ENCODE assay signal across 20 cellular contexts in genomic region chr2:8491296-8492048, GRCh38.
DNase-seq lines count a peak whose midpoint lies in the region; ATAC-seq, FAIRE-seq and TF ChIP-seq lines count a peak whose summit lies in the region.
"Had no signal": no experiment of that assay in that cellular context is flagged by ENCODE, and none has a peak within 500 bp of the region (broad histone marks: within the 10 kb centered on the region; RNA-seq: fewer than 3 reads in every experiment).

No MANE protein-coding gene starts in this region.

- H3K18ac ChIP-seq in mesenchymal stem cell (ENCODE audit: low read depth in 1 of 2, low read length in 2 of 2), result no peak overlapping the region

- H3K27me3 Mint-ChIP-seq in T-helper 17 cell, result no peaks in the 10 kb centered on the region
- H3K27me3 Mint-ChIP-seq in activated naive CD4-positive, alpha-beta T cell treated with anti-CD3 and anti-CD28 coated beads, Interleukin-2, amount 10 ng/mL, durations not matched to agents 7 days and 5 days, result peaks cover 59% of the 10 kb centered on the region

- intact Hi-C loops in left cardiac atrium (cut with DNase I), result no loop called here

- no peak overlapping the region for H2BK5ac ChIP-seq in mesenchymal stem cell (ENCODE audit: low read depth, low read length, poor library complexity, severe bottlenecking)

- H2BK15ac ChIP-seq in mesenchymal stem cell (ENCODE audit: low read depth, poor library complexity, severe bottlenecking), result no peak overlapping the region

- no peaks in the 10 kb centered on the region for H3K9me3 ChIP-seq in right atrium auricular region
- no peaks in the 10 kb centered on the region for H3K9me3 ChIP-seq in T-helper 17 cell (ENCODE audit: control insufficient read depth, low read length, poor library complexity, severe bottlenecking)
- H3K9me3 ChIP-seq in mesenchymal stem cell (ENCODE audit: control insufficient read depth, low read length), result no peaks in the 10 kb centered on the region
- H3K9me3 ChIP-seq: colonic mucosa, thoracic aorta had no signal

- H2BK12ac ChIP-seq in mesenchymal stem cell (ENCODE audit: low read length in 2 of 2), result no peak overlapping the region

- no peak overlapping the region for H3K23ac ChIP-seq in mesenchymal stem cell (ENCODE audit: low read length in 2 of 2)

- peaks cover 2% of the 10 kb centered on the region for H3K36me3 Mint-ChIP-seq in T-helper 17 cell (ENCODE audit: low read depth)
- no peaks in the 10 kb centered on the region for H3K36me3 Mint-ChIP-seq in activated naive CD4-positive, alpha-beta T cell treated with anti-CD3 and anti-CD28 coated beads, Interleukin-2, amount 10 ng/mL, durations not matched to agents 7 days and 5 days
- H3K36me3 Mint-ChIP-seq: IgD-negative memory B cell had no signal

- no peak for TF ChIP-seq CTCF in right atrium auricular region (IDR thresholded peaks at IDR 0.05)

- no peak overlapping the region for H3K4me3 ChIP-seq in right atrium auricular region
- peak overlapping the region in 1 of 2 experiments; percentile 44 for H3K4me3 ChIP-seq in mesenchymal stem cell (ENCODE audit: insufficient read depth in 1 of 2, low read depth in 1 of 2, low read length in 2 of 2)
- H3K4me3 ChIP-seq: colonic mucosa, PC-9, thoracic aorta had no signal

- 96% methylated on average over 17 of the region's 17 CpGs for WGBS in mesenchymal stem cell

- H3K4me2 ChIP-seq in mesenchymal stem cell (ENCODE audit: low read length, poor library complexity, severe bottlenecking), result no peak overlapping the region
- H3K4me2 ChIP-seq: PC-9 had no signal

- H3K27ac ChIP-seq in right atrium auricular region (no peak overlapping the region), mesenchymal stem cell (ENCODE audit: low read length, poor library complexity, severe bottlenecking) (no peak overlapping the region)
- H3K27ac ChIP-seq: colonic mucosa, epithelial cell of prostate, PC-9, thoracic aorta had no signal

- no peaks in the 10 kb centered on the region for H3K36me3 ChIP-seq in right atrium auricular region
- no peaks in the 10 kb centered on the region for H3K36me3 ChIP-seq in mesenchymal stem cell (ENCODE audit: control insufficient read depth in 1 of 2, insufficient read depth in 2 of 2, low read depth in 1 of 2, low read length in 2 of 2)
- H3K36me3 ChIP-seq: colonic mucosa, thoracic aorta had no signal

- H2AK5ac ChIP-seq in mesenchymal stem cell (ENCODE audit: low read length, severe bottlenecking), result peak overlapping the region; percentile 55

- ATAC-seq in left cardiac atrium, result peak; percentile 6 to 28
- ATAC-seq in T-helper 17 cell, result no peak
- ATAC-seq in HG03439 (IDR thresholded peaks at IDR 0.05; ENCODE audit: unreplicated experiment), result no peak
- ATAC-seq in HG02623 (IDR thresholded peaks at IDR 0.05; ENCODE audit: unreplicated experiment), result no peak
- ATAC-seq: activated CD8-positive, alpha-beta T cell treated with anti-CD3 and anti-CD28 coated beads for 36 hours; SK-N-SH treated with all-trans-retinoic acid at 6 μM for 48 hours had no signal

- H3K27ac Mint-ChIP-seq in T-helper 17 cell, result peak overlapping the region; percentile 100
- H3K27ac Mint-ChIP-seq in activated naive CD4-positive, alpha-beta T cell treated with anti-CD3 and anti-CD28 coated beads, Interleukin-2, amount 10 ng/mL, durations not matched to agents 7 days and 5 days, result no peak overlapping the region
- H3K27ac Mint-ChIP-seq: activated CD8-positive, alpha-beta T cell treated with anti-CD3 and anti-CD28 coated beads for 36 hours; activated T-helper 2 cell treated with anti-CD3 and anti-CD28 coated beads, Interferon-gamma antibody, Interleukin-2, Interleukin-4, amounts not matched to agents 10 μg/mL and 5 μg/mL and 100 μg/mL, durations not matched to agents 14 hours and 24 hours and 36 hours; IgD-negative memory B cell had no signal

- H3K79me1 ChIP-seq in mesenchymal stem cell (replicated peaks; ENCODE audit: low read length, poor library complexity, severe bottlenecking), result no peaks in the 10 kb centered on the region

- FAIRE-seq in RCC 7860 (lab: Jason Lieb, UNC), result no peak
- FAIRE-seq: H54 had no signal

- no peak overlapping the region for H2BK120ac ChIP-seq in mesenchymal stem cell (ENCODE audit: low read depth, low read length)

- DNase-seq in left cardiac atrium, result no peak
- DNase-seq in right atrium auricular region (ENCODE audit: low spot score), result no peak
- DNase-seq in T-helper 17 cell, result no peak
- DNase-seq in mesenchymal stem cell, result no peak
- no peak for DNase-seq in activated naive CD4-positive, alpha-beta T cell treated with anti-CD3 and anti-CD28 coated beads, Interleukin-2, amount 10 ng/mL, durations not matched to agents 7 days and 5 days
- DNase-seq in RCC 7860 (ENCODE audit: low spot score), result no peak
- DNase-seq: activated CD8-positive, alpha-beta T cell treated with anti-CD3 and anti-CD28 coated beads for 36 hours; anterior cingulate cortex; colonic mucosa; DMS53; NCI-H2227 treated with DMSO at 0.1 percent for 48 hours; PC-9 had no signal

- H3K4me3 Mint-ChIP-seq in T-helper 17 cell, result no peak overlapping the region
- H3K4me3 Mint-ChIP-seq in activated naive CD4-positive, alpha-beta T cell treated with anti-CD3 and anti-CD28 coated beads, Interleukin-2, amount 10 ng/mL, durations not matched to agents 7 days and 5 days, result no peak overlapping the region
- H3K4me3 Mint-ChIP-seq: activated CD8-positive, alpha-beta T cell treated with anti-CD3 and anti-CD28 coated beads for 36 hours; IgD-negative memory B cell had no signal

- H3K9ac ChIP-seq in mesenchymal stem cell (ENCODE audit: low read length), result peak overlapping the region; percentile 60

- H3K27me3 ChIP-seq in right atrium auricular region (no peaks in the 10 kb centered on the region), mesenchymal stem cell (ENCODE audit: control insufficient read depth in 1 of 2, insufficient read depth in 1 of 2, low read length in 2 of 2) (peaks cover 3 to 8% of the 10 kb centered on the region in 2 experiments)
- H3K27me3 ChIP-seq: colonic mucosa had no signal

- no peak overlapping the region for H3K4ac ChIP-seq in mesenchymal stem cell (ENCODE audit: low read depth in 1 of 2, low read length in 2 of 2)

- CTCF ChIA-PET in activated naive CD4-positive, alpha-beta T cell treated with anti-CD3 and anti-CD28 coated beads, Interleukin-2, amount 10 ng/mL, durations not matched to agents 7 days and 5 days (lab: Charles Lee), result no interaction called here

- H3K4me1 Mint-ChIP-seq in T-helper 17 cell, result peaks cover 44% of the 10 kb centered on the region
- H3K4me1 Mint-ChIP-seq in activated naive CD4-positive, alpha-beta T cell treated with anti-CD3 and anti-CD28 coated beads, Interleukin-2, amount 10 ng/mL, durations not matched to agents 7 days and 5 days, result peaks cover 30% of the 10 kb centered on the region

- H3K4me1 ChIP-seq in right atrium auricular region (peaks cover 0 to 49% of the 10 kb centered on the region in 2 donors), mesenchymal stem cell (ENCODE audit: control insufficient read depth, insufficient read depth, low read depth, low read length) (peaks cover 26% of the 10 kb centered on the region)

- no peaks in the 10 kb centered on the region for H3K9me3 Mint-ChIP-seq in activated naive CD4-positive, alpha-beta T cell treated with anti-CD3 and anti-CD28 coated beads, Interleukin-2, amount 10 ng/mL, durations not matched to agents 7 days and 5 days
- H3K9me3 Mint-ChIP-seq: activated CD8-positive, alpha-beta T cell treated with anti-CD3 and anti-CD28 coated beads for 36 hours; activated T-helper 2 cell treated with anti-CD3 and anti-CD28 coated beads, Interferon-gamma antibody, Interleukin-2, Interleukin-4, amounts not matched to agents 10 μg/mL and 5 μg/mL and 100 μg/mL, durations not matched to agents 14 hours and 24 hours and 36 hours had no signal

- no peak overlapping the region for H4K8ac ChIP-seq in mesenchymal stem cell (ENCODE audit: low read length)

- H3K14ac ChIP-seq in mesenchymal stem cell (ENCODE audit: low read length in 2 of 2), result no peak overlapping the region

- no peak overlapping the region for H4K91ac ChIP-seq in mesenchymal stem cell (ENCODE audit: low read length)

- H2AFZ ChIP-seq in mesenchymal stem cell (ENCODE audit: low read depth, low read length), result no peak overlapping the region
- H2AFZ ChIP-seq: PC-9 had no signal

Comparison
In these comparisons a context has a peak if more than half of its experiments do, and no peak if none do; other contexts are left out.
1. ATAC-seq: peak in left cardiac atrium (2 of 2); none in T-helper 17 cell (single experiment), HG03439 (single experiment) and HG02623 (single experiment).